ENCODE assay signal across 3 cellular contexts in genomic region chr18:77144451-77145118, GRCh38.
A peak's percentile ranks its signal among the peaks of the same experiment; 100 is the strongest.
TF ChIP-seq lines count a peak whose summit lies in the region.

No MANE protein-coding gene starts in this region.

TF ChIP-seq in A549, 52 proteins besides CTCF, POLR2A, EP300 and RAD21 (continued from another document):
- no peak for TF ChIP-seq HMGXB4 (CRISPR knock-in tag; IDR thresholded peaks at IDR 0.05; ENCODE audit: borderline replicate concordance)
- TF ChIP-seq NFE2L2 (conservative IDR thresholded peaks at IDR 0.05; ENCODE audit: low read length), result no peak
- peak; percentile 74; the same call in 1 of the 2 replicates for TF ChIP-seq REST (IDR thresholded peaks at IDR 0.05)

TF ChIP-seq in PFSK-1, 5 proteins besides CTCF, POLR2A, EP300 and RAD21:
- TF ChIP-seq REST (IDR thresholded peaks at IDR 0.05; ENCODE audit: insufficient read depth in 1 of 2, low read depth in 2 of 2, low read length in 2 of 2) (peak; percentile 85 to 92), POLR2AphosphoS5 (IDR thresholded peaks at IDR 0.05; ENCODE audit: low read depth, low read length) (no peak), FOXP2 (optimal IDR thresholded peaks at IDR 0.05; ENCODE audit: borderline replicate concordance, extremely low read depth, extremely low read length, insufficient read depth) (no peak)

TF ChIP-seq in HepG2, 621 proteins besides CTCF, POLR2A, EP300 and RAD21 (continued from another document):
- no peak for TF ChIP-seq ZNF121 (CRISPR knock-in tag; IDR thresholded peaks at IDR 0.05)
- no peak for TF ChIP-seq ATF6 (CRISPR knock-in tag; conservative IDR thresholded peaks at IDR 0.05)
- peak; percentile 58 to 92 for TF ChIP-seq REST (IDR thresholded peaks at IDR 0.05; ENCODE audit: borderline replicate concordance in 1 of 2, low read depth in 1 of 2, low read length in 2 of 2)
- no peak for TF ChIP-seq ZC3H4 (CRISPR knock-in tag; IDR thresholded peaks at IDR 0.05; ENCODE audit: borderline replicate concordance)
- TF ChIP-seq ZNF264 (CRISPR knock-in tag; IDR thresholded peaks at IDR 0.05), result no peak
- peak; percentile 84; the same call in 1 of the 2 replicates for TF ChIP-seq MIER2 (CRISPR knock-in tag; IDR thresholded peaks at IDR 0.05)
- no peak for TF ChIP-seq AHR (CRISPR knock-in tag; IDR thresholded peaks at IDR 0.05)
- TF ChIP-seq NONO (IDR thresholded peaks at IDR 0.05), result no peak
- TF ChIP-seq NONO (CRISPR knock-in tag; conservative IDR thresholded peaks at IDR 0.05), result no peak
- no peak for TF ChIP-seq ZNF367 (CRISPR knock-in tag; IDR thresholded peaks at IDR 0.05; ENCODE audit: borderline replicate concordance)
- TF ChIP-seq ZNF883 (CRISPR knock-in tag; IDR thresholded peaks at IDR 0.05; ENCODE audit: not compliant biosample characterization), result no peak
- TF ChIP-seq ADNP (CRISPR knock-in tag; IDR thresholded peaks at IDR 0.05), result no peak
- TF ChIP-seq TBP (CRISPR knock-in tag; IDR thresholded peaks at IDR 0.05), result no peak
- TF ChIP-seq HNRNPL (IDR thresholded peaks at IDR 0.05; ENCODE audit: low read depth, low read length), result no peak
- no peak for TF ChIP-seq KLF16 (CRISPR knock-in tag; IDR thresholded peaks at IDR 0.05)
- no peak for TF ChIP-seq TFAP4 (IDR thresholded peaks at IDR 0.05; ENCODE audit: borderline replicate concordance, low read depth)
- no peak for TF ChIP-seq ZNF143 (CRISPR knock-in tag; IDR thresholded peaks at IDR 0.05)
- no peak for TF ChIP-seq RXRB (CRISPR knock-in tag; IDR thresholded peaks at IDR 0.05; ENCODE audit: borderline replicate concordance)
- no peak for TF ChIP-seq ZBTB21 (CRISPR knock-in tag; IDR thresholded peaks at IDR 0.05)
- 0 out of 2 replicates have a peak, but pooled peaks have one; percentile 52 for TF ChIP-seq EHMT2 (IDR thresholded peaks at IDR 0.05; ENCODE audit: borderline replicate concordance, low read depth, low read length)
- TF ChIP-seq RARG (CRISPR knock-in tag; IDR thresholded peaks at IDR 0.05; ENCODE audit: low read depth), result no peak
- TF ChIP-seq KLF13 (CRISPR knock-in tag; IDR thresholded peaks at IDR 0.05), result no peak
- TF ChIP-seq CSRNP1 (CRISPR knock-in tag; IDR thresholded peaks at IDR 0.05), result no peak
- TF ChIP-seq CBX1 (IDR thresholded peaks at IDR 0.05; ENCODE audit: low read depth), result no peak
